ENCODE assay signal across 20 cellular contexts in genomic region chr1:205445653-205445955, GRCh38. TPM values are rescaled to one million over a fixed set of nuclear protein-coding genes. Genes with fewer than 3 reads are reported as not detected.
A peak's percentile ranks its signal among the peaks of the same experiment; 100 is the strongest.
DNase-seq lines count a peak whose midpoint lies in the region; ATAC-seq and TF ChIP-seq lines count a peak whose summit lies in the region.
"Had no signal": no experiment of that assay in that cellular context is flagged by ENCODE, and none has a peak within 500 bp of the region (broad histone marks: within the 10 kb centered on the region; RNA-seq: fewer than 3 reads in every experiment).

No MANE protein-coding gene starts in this region.

- no peak overlapping the region for H3K14ac ChIP-seq in neuronal stem cell (ENCODE audit: low read length)

- H3K4me1 ChIP-seq in ES-I3 (ENCODE audit: insufficient read depth, low read length): peaks cover 79% of the 10 kb centered on the region
- H3K4me1 ChIP-seq in hepatocyte (ENCODE audit: insufficient read depth): peaks cover 45% of the 10 kb centered on the region
- peaks cover 69 to 75% of the 10 kb centered on the region in 2 donors for H3K4me1 ChIP-seq in neuronal stem cell (ENCODE audit: control insufficient read depth in 2 of 2, insufficient read depth in 1 of 2, low read depth in 1 of 2, low read length in 2 of 2)
- peaks cover 21% of the 10 kb centered on the region for H3K4me1 ChIP-seq in upper lobe of right lung
- peaks cover 0 to 20% of the 10 kb centered on the region in 2 donors for H3K4me1 ChIP-seq in uterus
- H3K4me1 ChIP-seq: SJSA1 had no signal

- no peak for DNase-seq in WERI-Rb-1
- DNase-seq in hepatocyte (ENCODE audit: low spot score): no peak
- DNase-seq in neuronal stem cell (ENCODE audit: low spot score): no peak
- no peak for DNase-seq in upper lobe of right lung
- no peak for DNase-seq in NCI-H1417 (lab: John Stamatoyannopoulos, UW)
- no peak for DNase-seq in uterus
- DNase-seq: activated CD4-positive, CD25-positive, alpha-beta regulatory T cell treated with anti-CD3 and anti-CD28 coated beads, Interleukin-2, amount 50 U/mL, for 72 hours; CD8-positive, alpha-beta T cell; foreskin fibroblast; IMR-90; left ventricle myocardium inferior; naive thymus-derived CD4-positive, alpha-beta T cell; stimulated activated CD4-positive, alpha-beta T cell treated with anti-CD3 and anti-CD28 coated beads, Interleukin-15, amount 100 ng/mL, for 24 hours; stimulated activated naive CD4-positive, alpha-beta T cell had no signal

- H3K9me2 ChIP-seq in hepatocyte (replicated peaks; ENCODE audit: insufficient read depth): no peaks in the 10 kb centered on the region

- ATAC-seq in upper lobe of right lung (no peak), GM18909 (IDR thresholded peaks at IDR 0.05; ENCODE audit: poor library complexity, unreplicated experiment) (no peak)
- ATAC-seq: CD8-positive, alpha-beta T cell; naive thymus-derived CD4-positive, alpha-beta T cell had no signal

- no peaks in the 10 kb centered on the region for H3K79me2 ChIP-seq in hepatocyte

- H4K8ac ChIP-seq in neuronal stem cell (ENCODE audit: low read depth, low read length): no peak overlapping the region

- H3K27me3 ChIP-seq in WERI-Rb-1 (ENCODE audit: insufficient read depth, low read depth, severe bottlenecking): no peaks in the 10 kb centered on the region
- no peaks in the 10 kb centered on the region for H3K27me3 ChIP-seq in hepatocyte
- peaks cover 0 to 36% (median 0%) of the 10 kb centered on the region in 3 experiments for H3K27me3 ChIP-seq in neuronal stem cell (ENCODE audit: control insufficient read depth in 3 of 3, insufficient read depth in 3 of 3, low read depth in 1 of 3, low read length in 3 of 3)
- peaks cover 7% of the 10 kb centered on the region for H3K27me3 ChIP-seq in upper lobe of right lung
- no peaks in the 10 kb centered on the region for H3K27me3 ChIP-seq in uterus

- H3K4ac ChIP-seq in neuronal stem cell (ENCODE audit: low read length): no peak overlapping the region

- H3K4me3 ChIP-seq in WERI-Rb-1 (ENCODE audit: low read depth, low read length): no peak overlapping the region
- no peak overlapping the region for H3K4me3 ChIP-seq in hepatocyte
- H3K4me3 ChIP-seq in neuronal stem cell (ENCODE audit: low read length in 2 of 2): no peak overlapping the region
- H3K4me3 ChIP-seq in upper lobe of right lung: no peak overlapping the region
- no peak overlapping the region for H3K4me3 ChIP-seq in uterus
- H3K4me3 ChIP-seq: SJSA1 had no signal

- TF ChIP-seq POLR2A in uterus (IDR thresholded peaks at IDR 0.05): no peak

- H3K79me1 ChIP-seq in neuronal stem cell (ENCODE audit: low read depth, low read length): peaks cover 8% of the 10 kb centered on the region

- H3K9me3 ChIP-seq in ES-I3 (ENCODE audit: control insufficient read depth, insufficient read depth, low read length) (no peaks in the 10 kb centered on the region), WERI-Rb-1 (ENCODE audit: severe bottlenecking) (no peaks in the 10 kb centered on the region), hepatocyte (ENCODE audit: low read depth) (no peaks in the 10 kb centered on the region), neuronal stem cell (replicated peaks in 1 of 2; ENCODE audit: control insufficient read depth in 2 of 2, insufficient read depth in 1 of 2, low read depth in 1 of 2, low read length in 2 of 2) (no peaks in the 10 kb centered on the region), upper lobe of right lung (no peaks in the 10 kb centered on the region), uterus (no peaks in the 10 kb centered on the region)
- H3K9me3 ChIP-seq: left ventricle myocardium inferior, SJSA1 had no signal

- H2BK120ac ChIP-seq in neuronal stem cell (ENCODE audit: low read depth, low read length): no peak overlapping the region

- H3K4me2 ChIP-seq in hepatocyte (peak overlapping the region; percentile 41), neuronal stem cell (ENCODE audit: insufficient read depth, low read length, poor library complexity, severe bottlenecking) (no peak overlapping the region)

- H2AFZ ChIP-seq in hepatocyte (no peak overlapping the region), neuronal stem cell (ENCODE audit: low read length) (peak overlapping the region; percentile 78)

- no peak overlapping the region for H3K23ac ChIP-seq in neuronal stem cell (ENCODE audit: low read depth, low read length, poor library complexity)

- H2BK5ac ChIP-seq in neuronal stem cell (ENCODE audit: low read length): peak overlapping the region; percentile 31

- peak overlapping the region; percentile 22 for H2AK5ac ChIP-seq in neuronal stem cell (ENCODE audit: low read depth, low read length)

- H4K91ac ChIP-seq in neuronal stem cell (ENCODE audit: low read depth, low read length, poor library complexity): no peak overlapping the region

- H2BK15ac ChIP-seq in neuronal stem cell (ENCODE audit: low read length): peak overlapping the region; percentile 22

- TF ChIP-seq CTCF in WERI-Rb-1 (IDR thresholded peaks at IDR 0.05; ENCODE audit: low read depth, low read length): no peak
- no peak for TF ChIP-seq CTCF in hepatocyte (IDR thresholded peaks at IDR 0.05; ENCODE audit: poor library complexity)
- no peak for TF ChIP-seq CTCF in upper lobe of right lung (IDR thresholded peaks at IDR 0.05)
- TF ChIP-seq CTCF in uterus (IDR thresholded peaks at IDR 0.05): no peak

- H3K9ac ChIP-seq in ES-I3 (ENCODE audit: low read depth, low read length): peak overlapping the region; percentile 34; the same call in 1 of the 2 replicates
- H3K9ac ChIP-seq in neuronal stem cell (ENCODE audit: low read depth, low read length, poor library complexity): peak overlapping the region; percentile 33

- WGBS in hepatocyte (ENCODE audit: low lambda C conversion rate, missing lambda C conversion rate): 85% methylated on average over 5 of the region's 5 CpGs
- WGBS in neuronal stem cell (ENCODE audit: extremely low coverage in 2 of 2, insufficient read length in 2 of 2, insufficient replicate concordance in 1 of 2), 2 donors: no CpG with 5 or more reads among the region's 5 CpGs

- H4K20me1 ChIP-seq in hepatocyte (ENCODE audit: insufficient read depth, poor library complexity, severe bottlenecking): no peaks in the 10 kb centered on the region

- intact Hi-C loops in upper lobe of right lung (cut with DNase I) (no loop called here), uterus (cut with DNase I; ENCODE audit: low total_unique reads) (no loop called here)

- no peak overlapping the region for H2BK12ac ChIP-seq in neuronal stem cell (ENCODE audit: low read length)

- H3K27ac ChIP-seq in WERI-Rb-1: peak overlapping the region; percentile 66
- H3K27ac ChIP-seq in hepatocyte: no peak overlapping the region
- H3K27ac ChIP-seq in neuronal stem cell (replicated peaks; ENCODE audit: low read length): peak overlapping the region; percentile 99
- no peak overlapping the region for H3K27ac ChIP-seq in upper lobe of right lung
- H3K27ac ChIP-seq in uterus: peak overlapping the region in 1 of 2 donors; percentile 62
- H3K27ac ChIP-seq: SJSA1 had no signal

- H3K36me3 ChIP-seq in ES-I3 (ENCODE audit: insufficient read depth, low read length): no peaks in the 10 kb centered on the region
- H3K36me3 ChIP-seq in WERI-Rb-1: no peaks in the 10 kb centered on the region
- no peaks in the 10 kb centered on the region for H3K36me3 ChIP-seq in hepatocyte (replicated peaks; ENCODE audit: insufficient read depth, low read depth)
- peaks cover 0 to 10% of the 10 kb centered on the region in 2 donors for H3K36me3 ChIP-seq in neuronal stem cell (replicated peaks in 1 of 2; ENCODE audit: control insufficient read depth in 2 of 2, insufficient read depth in 2 of 2, low read length in 2 of 2)
- H3K36me3 ChIP-seq in upper lobe of right lung: no peaks in the 10 kb centered on the region
- H3K36me3 ChIP-seq in uterus: no peaks in the 10 kb centered on the region
- H3K36me3 ChIP-seq: left ventricle myocardium inferior, SJSA1 had no signal

- peak overlapping the region; percentile 90 for H3K18ac ChIP-seq in neuronal stem cell (ENCODE audit: low read length)

RNA-seq across cellular contexts. Expression of gene BLACAT1, which starts 10.2 kb away (rescaled TPM):
- total RNA-seq in hepatocyte (0.40 and 0.48 TPM in 2 replicates), upper lobe of right lung (0.84 TPM), uterus (1 to 10 TPM in 1 of 4 donors, under 1 TPM in 1, not detected in 2; 0.52 to 1.0 TPM)
- polyA plus RNA-seq in hepatocyte: 0.35 and 0.58 TPM in 2 replicates
- polyA plus RNA-seq in neuronal stem cell (2013, experiment 1 of 2): 75.0 TPM
- 75.3 TPM for polyA plus RNA-seq in neuronal stem cell (2013, experiment 2 of 2)
- total RNA-seq: activated T-helper 2 cell treated with anti-CD3 and anti-CD28 coated beads, Interferon-gamma antibody, Interleukin-2, Interleukin-4, amounts not matched to agents 10 μg/mL and 5 μg/mL and 100 μg/mL, durations not matched to agents 14 hours and 24 hours and 36 hours; CD8-positive, alpha-beta T cell; left ventricle myocardium inferior; NCI-H460; SJSA1 had no signal

RNA-seq across cellular contexts. Expression of gene LEMD1, which starts 23.7 kb away (rescaled TPM):
- total RNA-seq in hepatocyte: 2.4 TPM in 1 of 2 replicates, not detected in the other
- 0.35 and 2.6 TPM in 2 replicates for polyA plus RNA-seq in hepatocyte
- 108 TPM for polyA plus RNA-seq in neuronal stem cell (2013, experiment 1 of 2)
- polyA plus RNA-seq in neuronal stem cell (2013, experiment 2 of 2): 112 TPM
- total RNA-seq in upper lobe of right lung: 2.1 TPM
- total RNA-seq in uterus: 1 to 10 TPM in 2 of 4 donors, not detected in 2; 1.6 to 1.8 TPM
- total RNA-seq: activated T-helper 2 cell treated with anti-CD3 and anti-CD28 coated beads, Interferon-gamma antibody, Interleukin-2, Interleukin-4, amounts not matched to agents 10 μg/mL and 5 μg/mL and 100 μg/mL, durations not matched to agents 14 hours and 24 hours and 36 hours; CD8-positive, alpha-beta T cell; IMR-90; left ventricle myocardium inferior; NCI-H460; SJSA1 had no signal
- polyA plus RNA-seq: AG04450; IMR-90; naive thymus-derived CD4-positive, alpha-beta T cell had no signal

RNA-seq across cellular contexts. Expression of gene CDK18, which starts 58.9 kb away (rescaled TPM):
- 4.5 and 8.0 TPM in 2 replicates for total RNA-seq in hepatocyte
- polyA plus RNA-seq in hepatocyte: 16.7 and 20.0 TPM in 2 replicates
- polyA plus RNA-seq in neuronal stem cell (2013, experiment 1 of 2): 25.8 TPM
- polyA plus RNA-seq in neuronal stem cell (2013, experiment 2 of 2): 25.5 TPM
- total RNA-seq in upper lobe of right lung: 31.6 TPM
- 10 to 100 TPM in 2 of 4 donors, 1 to 10 TPM in 2; 4.1 to 28.2 (median 8.5) TPM for total RNA-seq in uterus

Comparison
In these comparisons a context has a peak if more than half of its experiments do, and no peak if none do; other contexts are left out.
1. H3K27ac ChIP-seq: peak in WERI-Rb-1 (single experiment) and neuronal stem cell (single experiment); none in hepatocyte (single experiment) and upper lobe of right lung (single experiment).